In the genomic region with DNA sequence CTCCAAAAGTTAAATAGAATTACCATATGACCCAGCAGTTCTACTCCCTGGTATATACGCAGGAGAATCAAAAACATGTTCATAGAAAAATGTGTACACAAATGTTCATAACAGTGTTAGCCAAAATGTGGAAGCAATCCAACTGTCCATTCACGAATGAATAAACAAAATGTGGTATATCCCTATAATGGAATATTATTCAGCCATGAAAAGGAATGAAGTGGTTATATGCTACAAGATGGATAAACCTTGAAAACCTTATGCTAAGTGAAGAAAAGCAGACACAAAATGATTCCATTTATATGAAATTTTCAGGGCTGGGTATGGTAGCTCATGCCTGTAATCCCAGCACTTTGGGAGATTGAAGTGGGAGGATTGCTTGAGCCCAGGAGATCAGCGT, we compare ENCODE assay signal across 34 cellular contexts. TPM values are rescaled to one million over a fixed set of nuclear protein-coding genes. Genes with fewer than 3 reads are reported as not detected.
DNase-seq lines count a peak whose midpoint lies in the region; ATAC-seq, FAIRE-seq and TF ChIP-seq lines count a peak whose summit lies in the region.
"Had no signal": no experiment of that assay in that cellular context is flagged by ENCODE, and none has a peak within 500 bp of the region (broad histone marks: within the 10 kb centered on the region; RNA-seq: fewer than 3 reads in every experiment).

No MANE protein-coding gene starts in this region.

- H3K27ac ChIP-seq in SK-N-SH (ENCODE audit: low read depth in 2 of 2, low read length in 1 of 2) (no peak overlapping the region), A549 (no peak overlapping the region), HEK293 (ENCODE audit: extremely low read depth, low read depth, low read length) (no peak overlapping the region), K562 (ENCODE audit: extremely low read depth, low read depth, low read length) (no peak overlapping the region), small intestine (ENCODE audit: low read depth in 1 of 2, low read length in 1 of 2) (no peak overlapping the region), vagina (no peak overlapping the region)
- H3K27ac ChIP-seq: 22Rv1; BLaER1; BLaER1 treated with 17β-estradiol and CSF1 and Interleukin-3, amounts not matched to agents 10 nM and 100 nM; C4-2B had no signal

- POLR2A ChIA-PET in SK-N-SH (lab: Yijun Ruan, JAX) (interaction anchor here (0.8 kb wide), 1 partner anchor 19 kb away, joined by 3 read pairs; no protein-coding TSS in a partner anchor), A549 (lab: Yijun Ruan, JAX) (no interaction called here), HEK293 (lab: Yijun Ruan, JAX) (interaction anchor here (1.1 kb wide), 1 partner anchor 98 kb away, joined by 3 read pairs; no protein-coding TSS in a partner anchor), K562 (lab: Yijun Ruan, JAX) (no interaction called here)

- TF ChIP-seq RAD21 in SK-N-SH (IDR thresholded peaks at IDR 0.05; ENCODE audit: low read length) (no peak), A549 (conservative IDR thresholded peaks at IDR 0.05 in 1 of 2, IDR thresholded peaks at IDR 0.05 in 1 of 2) (no peak), K562 (CRISPR knock-in tag; conservative IDR thresholded peaks at IDR 0.05 in 1 of 2, IDR thresholded peaks at IDR 0.05 in 1 of 2) (no peak)

- in situ Hi-C loops in K562 (cut with MboI) = no loop called here

- H3K9ac ChIP-seq in SK-N-SH (no peak overlapping the region), K562 (ENCODE audit: insufficient read depth in 1 of 2, low read depth in 2 of 2, low read length in 2 of 2) (no peak overlapping the region)
- H3K9ac ChIP-seq: BLaER1; BLaER1 treated with 17β-estradiol and CSF1 and Interleukin-3, amounts not matched to agents 10 nM and 100 nM had no signal

- intact Hi-C loops in K562 (cut with micrococcal nuclease) = no loop called here
- intact Hi-C loops in vagina (cut with DNase I) = no loop called here

- no TSS peak for BruUV-seq in K562 (replicated peaks; lab: Mats Ljungman, UMichigan)

- H3K4me1 ChIP-seq in SK-N-SH (ENCODE audit: control insufficient read depth in 1 of 2, insufficient read depth in 2 of 2, low read depth in 1 of 2, low read length in 1 of 2) (no peaks in the 10 kb centered on the region), A549 (no peaks in the 10 kb centered on the region), HEK293 (ENCODE audit: control insufficient read depth, insufficient read depth, low read length) (no peaks in the 10 kb centered on the region), K562 (replicated peaks in 1 of 2; ENCODE audit: control insufficient read depth in 2 of 2, insufficient read depth in 2 of 2, low read length in 2 of 2) (no peaks in the 10 kb centered on the region), small intestine (ENCODE audit: control insufficient read depth in 2 of 2, insufficient read depth in 1 of 2, low read depth in 1 of 2, low read length in 1 of 2) (no peaks in the 10 kb centered on the region), vagina (no peaks in the 10 kb centered on the region)
- H3K4me1 ChIP-seq: BLaER1; BLaER1 treated with 17β-estradiol and CSF1 and Interleukin-3, amounts not matched to agents 10 nM and 100 nM; Caco-2 had no signal

- FAIRE-seq in A549 (lab: Jason Lieb, UNC) = no peak
- FAIRE-seq in K562 (lab: Jason Lieb, UNC) = no peak
- no peak for FAIRE-seq in small intestine (lab: Jason Lieb, UNC)
- FAIRE-seq: A204.1, D721Med had no signal

- no peaks in the 10 kb centered on the region for H3F3A ChIP-seq in SK-N-SH (replicated peaks; ENCODE audit: insufficient read depth)

- H3K9me2 ChIP-seq in SK-N-SH = no peaks in the 10 kb centered on the region

- TF ChIP-seq EP300 in SK-N-SH (IDR thresholded peaks at IDR 0.05; ENCODE audit: borderline replicate concordance in 1 of 2, low read depth in 1 of 2, low read length in 1 of 2) (no peak), A549 (IDR thresholded peaks at IDR 0.05) (no peak), K562 (IDR thresholded peaks at IDR 0.05; ENCODE audit: low read length) (no peak)

- no peaks in the 10 kb centered on the region for H3K9me3 ChIP-seq in SK-N-SH
- 0 out of 3 replicates have a peak, but pooled peaks cover 4% of the 10 kb centered on the region for H3K9me3 ChIP-seq in A549
- no peaks in the 10 kb centered on the region for H3K9me3 ChIP-seq in HEK293 (ENCODE audit: control insufficient read depth, insufficient read depth, low read depth, low read length)
- H3K9me3 ChIP-seq in K562 (replicated peaks; ENCODE audit: control insufficient read depth, insufficient read depth, low read depth, low read length) = no peaks in the 10 kb centered on the region
- no peaks in the 10 kb centered on the region for H3K9me3 ChIP-seq in small intestine (ENCODE audit: control insufficient read depth, low read depth)
- H3K9me3 ChIP-seq in vagina = no peaks in the 10 kb centered on the region
- H3K9me3 ChIP-seq: BE2C, Caco-2 had no signal

- peaks cover 0 to 6% of the 10 kb centered on the region in 2 experiments for H3K36me3 ChIP-seq in SK-N-SH (replicated peaks in 1 of 2; ENCODE audit: control insufficient read depth in 1 of 2, insufficient read depth in 2 of 2, low read length in 1 of 2)
- no peaks in the 10 kb centered on the region for H3K36me3 ChIP-seq in HEK293 (ENCODE audit: control insufficient read depth in 2 of 2, insufficient read depth in 1 of 2, low read length in 2 of 2)
- no peaks in the 10 kb centered on the region for H3K36me3 ChIP-seq in K562 (ENCODE audit: control insufficient read depth, insufficient read depth, low read length)
- H3K36me3 ChIP-seq in small intestine (ENCODE audit: control insufficient read depth in 2 of 2, insufficient read depth in 2 of 2, low read length in 2 of 2) = no peaks in the 10 kb centered on the region
- H3K36me3 ChIP-seq in vagina = no peaks in the 10 kb centered on the region
- H3K36me3 ChIP-seq: BE2C, BLaER1 had no signal

- H3K79me2 ChIP-seq in SK-N-SH (ENCODE audit: insufficient read depth) = no peaks in the 10 kb centered on the region
- no peaks in the 10 kb centered on the region for H3K79me2 ChIP-seq in K562 (ENCODE audit: control insufficient read depth, insufficient read depth, low read length)

- H3K4me2 ChIP-seq in SK-N-SH (no peak overlapping the region), A549 (no peak overlapping the region), K562 (ENCODE audit: insufficient read depth, low read length) (no peak overlapping the region)
- H3K4me2 ChIP-seq: BLaER1; BLaER1 treated with 17β-estradiol and CSF1 and Interleukin-3, amounts not matched to agents 10 nM and 100 nM had no signal

- TF ChIP-seq CTCF in SK-N-SH (IDR thresholded peaks at IDR 0.05) (no peak), A549 (IDR thresholded peaks at IDR 0.05) (no peak), HEK293 (tag by site-specific recombination; IDR thresholded peaks at IDR 0.05) (no peak), K562 (IDR thresholded peaks at IDR 0.05 in 2 of 3, conservative IDR thresholded peaks at IDR 0.05 in 1 of 3; ENCODE audit: insufficient read depth in 2 of 3, low read depth in 1 of 3, low read length in 3 of 3) (no peak), vagina (IDR thresholded peaks at IDR 0.05) (no peak)

- TF ChIP-seq POLR2A in A549 (IDR thresholded peaks at IDR 0.05; ENCODE audit: low read length) = no peak
- TF ChIP-seq POLR2A in K562 (conservative IDR thresholded peaks at IDR 0.05) = no peak
- no peak for TF ChIP-seq POLR2A in vagina (IDR thresholded peaks at IDR 0.05)

- no peaks in the 10 kb centered on the region for H4K20me1 ChIP-seq in SK-N-SH (ENCODE audit: insufficient read depth)
- H4K20me1 ChIP-seq in K562 (replicated peaks; ENCODE audit: control insufficient read depth, insufficient read depth, low read length) = no peaks in the 10 kb centered on the region
- H4K20me1 ChIP-seq: BLaER1; BLaER1 treated with 17β-estradiol and CSF1 and Interleukin-3, amounts not matched to agents 10 nM and 100 nM had no signal

- 90% methylated on average over 3 of the region's 3 CpGs for WGBS in SK-N-SH (ENCODE audit: low lambda C conversion rate)
- WGBS in A549 (ENCODE audit: missing lambda C conversion rate) = 88% methylated on average over 3 of the region's 3 CpGs
- 51% methylated on average over 3 of the region's 3 CpGs for WGBS in K562 (ENCODE audit: insufficient coverage, low coverage, missing lambda C conversion rate)
- 93 to 95% (median 93%) methylated on average over 3 of the region's 3 CpGs for WGBS in small intestine, 3 donors

- H3K9me1 ChIP-seq in K562 (ENCODE audit: control insufficient read depth, insufficient read depth, low read length) = no peaks in the 10 kb centered on the region

- ATAC-seq in SK-N-SH treated with all-trans-retinoic acid at 6 μM for 48 hours (no peak), A549 (no peak), K562 (no peak), GM21825 (IDR thresholded peaks at IDR 0.05; ENCODE audit: unreplicated experiment) (no peak)
- ATAC-seq: CD8-positive, alpha-beta T cell had no signal

- no peaks in the 10 kb centered on the region for H3K27me3 ChIP-seq in SK-N-SH (ENCODE audit: insufficient read depth)
- no peaks in the 10 kb centered on the region for H3K27me3 ChIP-seq in K562 (ENCODE audit: control insufficient read depth in 2 of 2, insufficient read depth in 2 of 2, low read length in 2 of 2)
- no peaks in the 10 kb centered on the region for H3K27me3 ChIP-seq in small intestine (ENCODE audit: control insufficient read depth in 2 of 2, insufficient read depth in 2 of 2, low read length in 2 of 2)
- H3K27me3 ChIP-seq in vagina = no peaks in the 10 kb centered on the region
- H3K27me3 ChIP-seq: BE2C; BLaER1; BLaER1 treated with 17β-estradiol and CSF1 and Interleukin-3, amounts not matched to agents 10 nM and 100 nM had no signal

- no peak overlapping the region for H2AFZ ChIP-seq in SK-N-SH (ENCODE audit: low read depth)
- no peak overlapping the region for H2AFZ ChIP-seq in K562 (ENCODE audit: low read depth, low read length)

- DNase-seq in SK-N-SH (no peak), A549 (ENCODE audit: low read depth in 1 of 2, low spot score in 1 of 2) (no peak), K562 (ENCODE audit: extremely low read depth in 1 of 4, low spot score in 3 of 4) (no peak), small intestine (no peak), vagina (ENCODE audit: extremely low spot score in 2 of 2) (no peak)
- DNase-seq: 8988T; ACHN; AML-193; BE2C; C1 segment of cervical spinal cord; Caco-2; Calu3; CD4-positive, alpha-beta memory T cell; CD4-positive, alpha-beta T cell; CD4-positive, CD25-positive, alpha-beta regulatory T cell; CD8-positive, alpha-beta memory T cell; CD8-positive, alpha-beta T cell; COR-L47; DMS 273 treated with DMSO at 0.1 percent for 48 hours; DMS153; DMS53; DMS79; DMS79 treated with DMSO at 0.1 percent for 48 hours; DND-41; EL had no signal

- CTCF ChIA-PET in SK-N-SH (lab: Yijun Ruan, JAX) = interaction anchor here (0.9 to 8.2 kb wide), 4 partner anchors 9 to 45 kb away, joined by 3 to 66 read pairs (median 22); no protein-coding TSS in a partner anchor
- CTCF ChIA-PET in A549 (lab: Yijun Ruan, JAX) = interaction anchor here (1.1 to 7.9 kb wide), 8 partner anchors 9 to 75 kb away, joined by 5 to 47 read pairs (median 8); no protein-coding TSS in a partner anchor
- CTCF ChIA-PET in HEK293 (lab: Yijun Ruan, JAX) = interaction anchor here (0.6 to 8.6 kb wide), 5 partner anchors 8 to 75 kb away, joined by 3 to 39 read pairs (median 6); no protein-coding TSS in a partner anchor
- CTCF ChIA-PET in K562 (lab: Yijun Ruan, JAX; ENCODE audit: low intra/inter-chr PET ratio) = no interaction called here

- H3K4me3 ChIP-seq in SK-N-SH (ENCODE audit: low read depth in 2 of 2, low read length in 1 of 2) (no peak overlapping the region), A549 (no peak overlapping the region), HEK293 (ENCODE audit: low read depth, low read length) (no peak overlapping the region), K562 (no peak overlapping the region), small intestine (ENCODE audit: low read depth in 1 of 2, low read length in 2 of 2) (no peak overlapping the region), vagina (no peak overlapping the region)
- H3K4me3 ChIP-seq: BLaER1; BLaER1 treated with 17β-estradiol and CSF1 and Interleukin-3, amounts not matched to agents 10 nM and 100 nM had no signal

RNA-seq across cellular contexts. Expression of gene POLD4, which starts 16.1 kb away (rescaled TPM):
- 80.4 and 89.4 TPM in 2 replicates for polyA plus RNA-seq in SK-N-SH (2012; rRNA removed)
- polyA plus RNA-seq in SK-N-SH (2012; cell fraction: cytosol; rRNA removed) = 38.1 and 46.2 TPM in 2 replicates
- 161 and 245 TPM in 2 replicates for polyA plus RNA-seq in SK-N-SH (2012; cell fraction: nucleus; rRNA removed)
- 140 and 157 TPM in 2 replicates for polyA plus RNA-seq in A549 (2011; rRNA removed)
- 213 and 248 TPM in 2 replicates for polyA plus RNA-seq in A549 (2012; cell fraction: cytosol; rRNA removed)
- 283 and 303 TPM in 2 replicates for polyA plus RNA-seq in A549 (2012; cell fraction: nucleus; rRNA removed)
- 131 to 159 TPM (median 148 TPM) in 3 replicates for polyA plus RNA-seq in A549 (2017; fragmentation: RNase III; extraction: RNeasy Plus Mini Kit Qiagen cat#74134 plus additional on column Dnase treatment)
- polyA minus RNA-seq in A549 (2011; rRNA and poly(A)+ RNA removed) = 45.2 and 61.1 TPM in 2 replicates
- 26.2 and 67.4 TPM in 2 replicates for total RNA-seq in K562 (2011; cell fraction: chromatin; rRNA removed; ENCODE audit: low replicate concordance)
- total RNA-seq in K562 (2011; cell fraction: nucleolus; rRNA removed) = 64.6 and 81.5 TPM in 2 replicates
- total RNA-seq in K562 (2011; cell fraction: nucleoplasm; rRNA removed) = 46.1 and 55.9 TPM in 2 replicates
- 53.6 and 56.2 TPM in 2 replicates for total RNA-seq in K562 (2014; rRNA removed)
- total RNA-seq in K562 (2014; rRNA removed; fragmentation: Illumina TruSeq; extraction: Trizol) = 8.3 and 9.9 TPM in 2 replicates
- total RNA-seq in K562 (2015; rRNA removed; fragmentation: Illumina TruSeq; extraction: Trizol) = 18.3 and 18.7 TPM in 2 replicates
- 32.7 and 42.1 TPM in 2 replicates for total RNA-seq in K562 (2021)
- 39.4 and 42.2 TPM in 2 replicates for polyA plus RNA-seq in K562 (2011; rRNA removed)
- 73.0 and 175 TPM in 2 replicates for polyA plus RNA-seq in K562 (2011; cell fraction: cytosol; rRNA removed)
- polyA plus RNA-seq in K562 (2011; cell fraction: nucleus; rRNA removed) = 55.9 and 110 TPM in 2 replicates
- polyA plus RNA-seq in K562 (2012) = 66.3 and 137 TPM in 2 replicates
- polyA plus RNA-seq in K562 (2014; fragmentation: Illumina TruSeq; extraction: Trizol) = 10.6 and 25.7 TPM in 2 replicates
- polyA plus RNA-seq in K562 (2014; fragmentation: Nextera tagmentation; extraction: Ambion mirVana) = 1 to 10 TPM; 5.8 to 6.1 TPM
- polyA plus RNA-seq in K562 (2014; rRNA removed) = 64.5 and 69.7 TPM in 2 replicates
- 6.7 and 10.2 TPM in 2 replicates for polyA minus RNA-seq in K562 (2011; rRNA and poly(A)+ RNA removed)
- polyA minus RNA-seq in K562 (2011; cell fraction: cytosol; rRNA and poly(A)+ RNA removed) = 21.3 and 21.8 TPM in 2 replicates
- polyA minus RNA-seq in K562 (2011; cell fraction: nucleus; rRNA and poly(A)+ RNA removed) = 27.2 and 29.6 TPM in 2 replicates
- 100 to 1,000 TPM; 153 to 492 (median 467) TPM for polyA plus RNA-seq in small intestine
- total RNA-seq in vagina = 80.0 TPM

RNA-seq across cellular contexts. Expression of gene SSH3, which starts 33.9 kb away (rescaled TPM):
- polyA plus RNA-seq in SK-N-SH (2012; rRNA removed) (13.5 and 17.1 TPM in 2 replicates), A549 (2011; rRNA removed) (13.7 and 13.9 TPM in 2 replicates), A549 (2017; fragmentation: RNase III; extraction: RNeasy Plus Mini Kit Qiagen cat#74134 plus additional on column Dnase treatment) (18.6 to 24.1 TPM (median 23.8 TPM) in 3 replicates), K562 (2011; rRNA removed) (0.07 and 0.88 TPM in 2 replicates), K562 (2014; fragmentation: Illumina TruSeq; extraction: Trizol) (0.19 and 0.24 TPM in 2 replicates), K562 (2014; fragmentation: Nextera tagmentation; extraction: Ambion mirVana) (not detected), K562 (2014; rRNA removed) (0.24 and 0.90 TPM in 2 replicates), small intestine (10 to 100 TPM; 27.5 to 55.2 (median 29.7) TPM)
- polyA plus RNA-seq in SK-N-SH (2012; cell fraction: cytosol; rRNA removed) = 4.0 and 7.0 TPM in 2 replicates
- polyA plus RNA-seq in SK-N-SH (2012; cell fraction: nucleus; rRNA removed) = 73.4 and 77.8 TPM in 2 replicates
- polyA plus RNA-seq in A549 (2012; cell fraction: cytosol; rRNA removed) = 16.4 and 20.2 TPM in 2 replicates
- polyA plus RNA-seq in A549 (2012; cell fraction: nucleus; rRNA removed) = 66.0 and 81.7 TPM in 2 replicates
- 11.2 TPM in 2 replicates for polyA minus RNA-seq in A549 (2011; rRNA and poly(A)+ RNA removed)
- 1.5 and 6.8 TPM in 2 replicates for total RNA-seq in K562 (2011; cell fraction: chromatin; rRNA removed; ENCODE audit: low replicate concordance)
- 2.8 and 3.3 TPM in 2 replicates for total RNA-seq in K562 (2011; cell fraction: nucleolus; rRNA removed)
- total RNA-seq in K562 (2011; cell fraction: nucleoplasm; rRNA removed) = 0.92 and 1.3 TPM in 2 replicates
- total RNA-seq in K562 (2014; rRNA removed) (0.12 and 0.27 TPM in 2 replicates), K562 (2014; rRNA removed; fragmentation: Illumina TruSeq; extraction: Trizol) (not detected in 2 replicates), K562 (2015; rRNA removed; fragmentation: Illumina TruSeq; extraction: Trizol) (0.14 and 0.68 TPM in 2 replicates), K562 (2021) (1.0 and 1.5 TPM in 2 replicates), vagina (98.0 TPM)
- 0.12 and 0.39 TPM in 2 replicates for polyA plus RNA-seq in K562 (2011; cell fraction: cytosol; rRNA removed)
- polyA plus RNA-seq in K562 (2011; cell fraction: nucleus; rRNA removed) = 1.3 and 3.4 TPM in 2 replicates
- polyA plus RNA-seq in K562 (2012) = 1.3 and 1.4 TPM in 2 replicates
- 0.09 TPM in 1 of 2 replicates, not detected in the other for polyA minus RNA-seq in K562 (2011; rRNA and poly(A)+ RNA removed)
- 0.48 TPM in 1 of 2 replicates, not detected in the other for polyA minus RNA-seq in K562 (2011; cell fraction: cytosol; rRNA and poly(A)+ RNA removed)
- 0.89 and 1.5 TPM in 2 replicates for polyA minus RNA-seq in K562 (2011; cell fraction: nucleus; rRNA and poly(A)+ RNA removed)

RNA-seq across cellular contexts. Expression of gene CLCF1, which starts 36.1 kb away (rescaled TPM):
- polyA plus RNA-seq in SK-N-SH (2012; rRNA removed) (27.0 and 27.7 TPM in 2 replicates), A549 (2011; rRNA removed) (23.9 and 25.8 TPM in 2 replicates), A549 (2017; fragmentation: RNase III; extraction: RNeasy Plus Mini Kit Qiagen cat#74134 plus additional on column Dnase treatment) (31.0 to 37.1 TPM (median 36.0 TPM) in 3 replicates), K562 (2011; rRNA removed) (3.0 and 4.1 TPM in 2 replicates), K562 (2014; fragmentation: Illumina TruSeq; extraction: Trizol) (3.1 and 3.6 TPM in 2 replicates), K562 (2014; fragmentation: Nextera tagmentation; extraction: Ambion mirVana) (under 1 TPM; 0.49 to 0.80 TPM), K562 (2014; rRNA removed) (3.8 and 5.8 TPM in 2 replicates), small intestine (1 to 10 TPM in 2 of 3 donors, not detected in 1; 1.4 to 3.0 TPM)
- polyA plus RNA-seq in SK-N-SH (2012; cell fraction: cytosol; rRNA removed) = 13.3 and 17.5 TPM in 2 replicates
- polyA plus RNA-seq in SK-N-SH (2012; cell fraction: nucleus; rRNA removed) = 61.9 and 75.9 TPM in 2 replicates
- polyA plus RNA-seq in A549 (2012; cell fraction: cytosol; rRNA removed) = 75.7 and 103 TPM in 2 replicates
- polyA plus RNA-seq in A549 (2012; cell fraction: nucleus; rRNA removed) = 204 and 212 TPM in 2 replicates
- 14.6 and 17.5 TPM in 2 replicates for polyA minus RNA-seq in A549 (2011; rRNA and poly(A)+ RNA removed)
- 4.3 and 8.4 TPM in 2 replicates for total RNA-seq in K562 (2011; cell fraction: chromatin; rRNA removed; ENCODE audit: low replicate concordance)
- 3.4 and 5.3 TPM in 2 replicates for total RNA-seq in K562 (2011; cell fraction: nucleolus; rRNA removed)
- total RNA-seq in K562 (2011; cell fraction: nucleoplasm; rRNA removed) = 3.7 and 8.0 TPM in 2 replicates
- total RNA-seq in K562 (2014; rRNA removed) (2.4 and 3.2 TPM in 2 replicates), K562 (2014; rRNA removed; fragmentation: Illumina TruSeq; extraction: Trizol) (1.1 and 1.2 TPM in 2 replicates), K562 (2015; rRNA removed; fragmentation: Illumina TruSeq; extraction: Trizol) (1.9 and 2.0 TPM in 2 replicates), K562 (2021) (3.6 and 4.3 TPM in 2 replicates), vagina (20.6 TPM)
- 5.7 and 8.8 TPM in 2 replicates for polyA plus RNA-seq in K562 (2011; cell fraction: cytosol; rRNA removed)
- polyA plus RNA-seq in K562 (2011; cell fraction: nucleus; rRNA removed) = 9.3 and 20.8 TPM in 2 replicates
- 2.9 and 5.3 TPM in 2 replicates for polyA plus RNA-seq in K562 (2012)
- 0.78 and 2.1 TPM in 2 replicates for polyA minus RNA-seq in K562 (2011; rRNA and poly(A)+ RNA removed)
- 2.4 and 4.2 TPM in 2 replicates for polyA minus RNA-seq in K562 (2011; cell fraction: cytosol; rRNA and poly(A)+ RNA removed)
- 1.7 and 1.8 TPM in 2 replicates for polyA minus RNA-seq in K562 (2011; cell fraction: nucleus; rRNA and poly(A)+ RNA removed)

RNA-seq across cellular contexts. Expression of gene ANKRD13D, which starts 48.2 kb away (rescaled TPM):
- polyA plus RNA-seq in SK-N-SH (2012; rRNA removed) = 50.2 and 51.4 TPM in 2 replicates
- polyA plus RNA-seq in SK-N-SH (2012; cell fraction: cytosol; rRNA removed) = 17.8 and 26.1 TPM in 2 replicates
- polyA plus RNA-seq in SK-N-SH (2012; cell fraction: nucleus; rRNA removed) = 163 and 206 TPM in 2 replicates
- 15.4 and 17.0 TPM in 2 replicates for polyA plus RNA-seq in A549 (2011; rRNA removed)
- polyA plus RNA-seq in A549 (2012; cell fraction: cytosol; rRNA removed) = 43.0 and 51.7 TPM in 2 replicates
- 143 and 169 TPM in 2 replicates for polyA plus RNA-seq in A549 (2012; cell fraction: nucleus; rRNA removed)
- polyA plus RNA-seq in A549 (2017; fragmentation: RNase III; extraction: RNeasy Plus Mini Kit Qiagen cat#74134 plus additional on column Dnase treatment) = 22.5 to 24.5 TPM (median 24.2 TPM) in 3 replicates
- polyA minus RNA-seq in A549 (2011; rRNA and poly(A)+ RNA removed) = 20.3 and 34.1 TPM in 2 replicates
- 105 and 289 TPM in 2 replicates for total RNA-seq in K562 (2011; cell fraction: chromatin; rRNA removed; ENCODE audit: low replicate concordance)
- 185 and 212 TPM in 2 replicates for total RNA-seq in K562 (2011; cell fraction: nucleolus; rRNA removed)
- 120 and 126 TPM in 2 replicates for total RNA-seq in K562 (2011; cell fraction: nucleoplasm; rRNA removed)
- total RNA-seq in K562 (2014; rRNA removed) = 28.6 and 30.5 TPM in 2 replicates
- total RNA-seq in K562 (2014; rRNA removed; fragmentation: Illumina TruSeq; extraction: Trizol) = 5.3 and 7.9 TPM in 2 replicates
- 19.6 and 25.1 TPM in 2 replicates for total RNA-seq in K562 (2015; rRNA removed; fragmentation: Illumina TruSeq; extraction: Trizol)
- 37.3 and 40.9 TPM in 2 replicates for total RNA-seq in K562 (2021)
- 22.4 and 36.6 TPM in 2 replicates for polyA plus RNA-seq in K562 (2011; rRNA removed)
- polyA plus RNA-seq in K562 (2011; cell fraction: cytosol; rRNA removed) = 28.9 and 46.9 TPM in 2 replicates
- 147 and 217 TPM in 2 replicates for polyA plus RNA-seq in K562 (2011; cell fraction: nucleus; rRNA removed)
- polyA plus RNA-seq in K562 (2012) = 22.5 and 55.8 TPM in 2 replicates
- 15.8 and 20.8 TPM in 2 replicates for polyA plus RNA-seq in K562 (2014; fragmentation: Illumina TruSeq; extraction: Trizol)
- polyA plus RNA-seq in K562 (2014; fragmentation: Nextera tagmentation; extraction: Ambion mirVana) = 1 to 10 TPM in 1 of 2 experiments, under 1 TPM in 1; 0.94 to 1.9 TPM
- 38.8 and 40.8 TPM in 2 replicates for polyA plus RNA-seq in K562 (2014; rRNA removed)
- 9.5 and 12.1 TPM in 2 replicates for polyA minus RNA-seq in K562 (2011; rRNA and poly(A)+ RNA removed)
- polyA minus RNA-seq in K562 (2011; cell fraction: cytosol; rRNA and poly(A)+ RNA removed) = 10.6 and 13.5 TPM in 2 replicates
- 54.4 and 59.6 TPM in 2 replicates for polyA minus RNA-seq in K562 (2011; cell fraction: nucleus; rRNA and poly(A)+ RNA removed)
- polyA plus RNA-seq in small intestine = 10 to 100 TPM in 2 of 3 donors, 1 to 10 TPM in 1; 7.8 to 24.1 (median 16.2) TPM
- 62.9 TPM for total RNA-seq in vagina

RNA-seq across cellular contexts. Expression of gene RAD9A, which starts 54.5 kb away (rescaled TPM):
- polyA plus RNA-seq in SK-N-SH (2012; rRNA removed) (21.5 and 22.3 TPM in 2 replicates), A549 (2011; rRNA removed) (19.0 and 19.6 TPM in 2 replicates), A549 (2017; fragmentation: RNase III; extraction: RNeasy Plus Mini Kit Qiagen cat#74134 plus additional on column Dnase treatment) (41.6 to 43.7 TPM (median 43.0 TPM) in 3 replicates), K562 (2011; rRNA removed) (16.0 and 30.7 TPM in 2 replicates), K562 (2014; fragmentation: Illumina TruSeq; extraction: Trizol) (27.3 and 29.2 TPM in 2 replicates), K562 (2014; fragmentation: Nextera tagmentation; extraction: Ambion mirVana) (1 to 10 TPM; 1.4 to 1.5 TPM), K562 (2014; rRNA removed) (35.9 and 39.7 TPM in 2 replicates), small intestine (10 to 100 TPM; 19.5 to 88.3 (median 58.6) TPM)
- 4.8 and 8.6 TPM in 2 replicates for polyA plus RNA-seq in SK-N-SH (2012; cell fraction: cytosol; rRNA removed)
- 100 and 114 TPM in 2 replicates for polyA plus RNA-seq in SK-N-SH (2012; cell fraction: nucleus; rRNA removed)
- 56.6 and 74.8 TPM in 2 replicates for polyA plus RNA-seq in A549 (2012; cell fraction: cytosol; rRNA removed)
- 286 and 297 TPM in 2 replicates for polyA plus RNA-seq in A549 (2012; cell fraction: nucleus; rRNA removed)
- 12.8 and 14.6 TPM in 2 replicates for polyA minus RNA-seq in A549 (2011; rRNA and poly(A)+ RNA removed)
- 59.7 and 169 TPM in 2 replicates for total RNA-seq in K562 (2011; cell fraction: chromatin; rRNA removed; ENCODE audit: low replicate concordance)
- total RNA-seq in K562 (2011; cell fraction: nucleolus; rRNA removed) = 116 and 126 TPM in 2 replicates
- 63.0 and 77.4 TPM in 2 replicates for total RNA-seq in K562 (2011; cell fraction: nucleoplasm; rRNA removed)
- total RNA-seq in K562 (2014; rRNA removed) (17.1 and 25.1 TPM in 2 replicates), K562 (2014; rRNA removed; fragmentation: Illumina TruSeq; extraction: Trizol) (5.7 and 6.7 TPM in 2 replicates), K562 (2015; rRNA removed; fragmentation: Illumina TruSeq; extraction: Trizol) (15.3 and 16.1 TPM in 2 replicates), K562 (2021) (33.3 and 41.2 TPM in 2 replicates), vagina (20.6 TPM)
- polyA plus RNA-seq in K562 (2011; cell fraction: cytosol; rRNA removed) = 23.8 and 34.6 TPM in 2 replicates
- polyA plus RNA-seq in K562 (2011; cell fraction: nucleus; rRNA removed) = 98.1 and 127 TPM in 2 replicates
- polyA plus RNA-seq in K562 (2012) = 33.0 and 38.6 TPM in 2 replicates
- polyA minus RNA-seq in K562 (2011; rRNA and poly(A)+ RNA removed) = 5.2 and 7.3 TPM in 2 replicates
- 15.1 and 20.2 TPM in 2 replicates for polyA minus RNA-seq in K562 (2011; cell fraction: cytosol; rRNA and poly(A)+ RNA removed)
- 22.5 and 24.4 TPM in 2 replicates for polyA minus RNA-seq in K562 (2011; cell fraction: nucleus; rRNA and poly(A)+ RNA removed)

Comparison
In these comparisons a context has a peak if more than half of its experiments do, and no peak if none do; other contexts are left out.
1. POLR2A ChIA-PET loops: an anchor here in SK-N-SH (0.8 kb wide) and HEK293 (1.1 kb wide); none called in A549 and K562.